In the genomic region with DNA sequence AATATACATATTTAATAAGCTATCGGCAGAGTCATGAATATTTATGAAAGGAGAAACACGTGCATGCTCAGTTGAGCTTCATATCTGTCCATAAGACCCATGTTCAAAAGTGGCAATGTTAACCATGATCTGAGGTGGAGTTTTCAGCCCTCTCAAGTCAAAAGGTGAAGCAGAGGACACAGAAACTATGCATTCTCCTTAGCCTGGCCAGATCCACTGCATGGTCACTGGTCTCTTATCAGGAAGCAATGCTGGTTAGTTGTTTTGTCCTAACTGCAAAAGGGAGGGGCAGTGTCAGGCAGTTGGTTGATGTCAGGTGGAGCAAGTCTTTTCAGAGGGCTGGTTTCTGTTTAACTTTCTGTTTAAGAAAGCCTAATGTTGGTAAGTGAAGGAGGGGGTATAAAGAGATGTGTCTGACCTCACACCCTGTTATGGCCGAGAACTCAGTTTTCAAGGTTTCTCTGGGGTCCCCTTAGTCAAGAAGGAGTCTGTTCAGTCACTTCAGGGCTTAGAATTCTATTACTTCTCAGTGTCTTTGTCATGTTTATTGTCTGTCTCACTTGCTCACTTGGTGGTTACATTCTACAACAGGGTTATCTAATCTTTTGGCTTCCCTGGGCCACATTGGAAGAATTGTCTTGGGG, we compare ENCODE assay signal across 1 cellular context.
TF ChIP-seq lines count a peak whose summit lies in the region.

No MANE protein-coding gene starts in this region.

TF ChIP-seq in H1, 55 proteins besides CTCF, POLR2A, EP300 and RAD21:
- TF ChIP-seq, protein P1, sequence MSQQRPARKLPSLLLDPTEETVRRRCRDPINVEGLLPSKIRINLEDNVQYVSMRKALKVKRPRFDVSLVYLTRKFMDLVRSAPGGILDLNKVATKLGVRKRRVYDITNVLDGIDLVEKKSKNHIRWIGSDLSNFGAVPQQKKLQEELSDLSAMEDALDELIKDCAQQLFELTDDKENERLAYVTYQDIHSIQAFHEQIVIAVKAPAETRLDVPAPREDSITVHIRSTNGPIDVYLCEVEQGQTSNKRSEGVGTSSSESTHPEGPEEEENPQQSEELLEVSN (IDR thresholded peaks at IDR 0.05), result no peak
- TF ChIP-seq SP2 (IDR thresholded peaks at IDR 0.05; ENCODE audit: low read length), result no peak
- TF ChIP-seq TBP (IDR thresholded peaks at IDR 0.05; ENCODE audit: low read depth, low read length), result no peak
- TF ChIP-seq JUND (IDR thresholded peaks at IDR 0.05; ENCODE audit: low read length), result no peak
- TF ChIP-seq NRF1 (IDR thresholded peaks at IDR 0.05; ENCODE audit: low read depth, low read length), result no peak
- no peak for TF ChIP-seq BCL11A (IDR thresholded peaks at IDR 0.05; ENCODE audit: low read depth in 2 of 2, low read length in 2 of 2)
- no peak for TF ChIP-seq GTF2F1 (IDR thresholded peaks at IDR 0.05; ENCODE audit: borderline replicate concordance, low read depth, low read length)
- no peak for TF ChIP-seq GABPA (IDR thresholded peaks at IDR 0.05; ENCODE audit: borderline replicate concordance, insufficient read depth, low read length)
- no peak for TF ChIP-seq MAFK (IDR thresholded peaks at IDR 0.05; ENCODE audit: low read depth, low read length)
- TF ChIP-seq NANOG (IDR thresholded peaks at IDR 0.05; ENCODE audit: insufficient read depth, low read depth, low read length, poor library complexity, severe bottlenecking), result no peak
- TF ChIP-seq CREB1 (IDR thresholded peaks at IDR 0.05), result no peak
- TF ChIP-seq RNF2 (IDR thresholded peaks at IDR 0.05; ENCODE audit: borderline replicate concordance, low read depth, low read length, missing control alignments, poor library complexity, severe bottlenecking), result no peak
